In genomic region chr21:41361786-41362604, GRCh38 we compare ENCODE assay signal across 8 cellular contexts. TPM values are rescaled to one million over a fixed set of nuclear protein-coding genes. Genes with fewer than 3 reads are reported as not detected.
A peak's percentile ranks its signal among the peaks of the same experiment; 100 is the strongest.
DNase-seq lines count a peak whose midpoint lies in the region; ATAC-seq and TF ChIP-seq lines count a peak whose summit lies in the region.

A gene with protein sequence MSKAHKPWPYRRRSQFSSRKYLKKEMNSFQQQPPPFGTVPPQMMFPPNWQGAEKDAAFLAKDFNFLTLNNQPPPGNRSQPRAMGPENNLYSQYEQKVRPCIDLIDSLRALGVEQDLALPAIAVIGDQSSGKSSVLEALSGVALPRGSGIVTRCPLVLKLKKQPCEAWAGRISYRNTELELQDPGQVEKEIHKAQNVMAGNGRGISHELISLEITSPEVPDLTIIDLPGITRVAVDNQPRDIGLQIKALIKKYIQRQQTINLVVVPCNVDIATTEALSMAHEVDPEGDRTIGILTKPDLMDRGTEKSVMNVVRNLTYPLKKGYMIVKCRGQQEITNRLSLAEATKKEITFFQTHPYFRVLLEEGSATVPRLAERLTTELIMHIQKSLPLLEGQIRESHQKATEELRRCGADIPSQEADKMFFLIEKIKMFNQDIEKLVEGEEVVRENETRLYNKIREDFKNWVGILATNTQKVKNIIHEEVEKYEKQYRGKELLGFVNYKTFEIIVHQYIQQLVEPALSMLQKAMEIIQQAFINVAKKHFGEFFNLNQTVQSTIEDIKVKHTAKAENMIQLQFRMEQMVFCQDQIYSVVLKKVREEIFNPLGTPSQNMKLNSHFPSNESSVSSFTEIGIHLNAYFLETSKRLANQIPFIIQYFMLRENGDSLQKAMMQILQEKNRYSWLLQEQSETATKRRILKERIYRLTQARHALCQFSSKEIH (plus strand): TSS chr21:41362027. CDS start chr21:41376907, 14,880 bp downstream.

- no peak for TF ChIP-seq CTCF in foreskin fibroblast (IDR thresholded peaks at IDR 0.05; ENCODE audit: low read depth, low read length)
- no peak for TF ChIP-seq CTCF in gastrocnemius medialis (IDR thresholded peaks at IDR 0.05 in 4 of 5, conservative IDR thresholded peaks at IDR 0.05 in 1 of 5)

- DNase-seq in GM04503 (ENCODE audit: low read depth) (peak; percentile 71), H4 (ENCODE audit: low spot score) (peak; percentile 93), NCI-H226 (peak; percentile 84), activated T-cell treated with anti-CD3 and anti-CD28 coated beads for 48 hours (ENCODE audit: low read depth) (peak; percentile 60), foreskin fibroblast (peak; percentile 66 to 72), gastrocnemius medialis (peak; percentile 59 to 68), NCI-H2196 (lab: John Stamatoyannopoulos, UW; ENCODE audit: unreplicated experiment) (no peak), NCI-H69 (lab: John Stamatoyannopoulos, UW) (no peak)

- H3K9me3 ChIP-seq in gastrocnemius medialis, result no peaks in the 10 kb centered on the region

- intact Hi-C loops in gastrocnemius medialis (cut with DNase I; ENCODE audit: low total_unique reads), result loop anchor here (5.0 kb wide), 1 partner anchor 65 kb away; the partner anchor contains the start of gene MX1

- peak within 1 kb of the TSS; percentile 49 to 67 for H3K4me3 ChIP-seq in foreskin fibroblast (ENCODE audit: low read depth in 1 of 2, low read length in 2 of 2)
- H3K4me3 ChIP-seq in gastrocnemius medialis, result peak within 1 kb of the TSS; percentile 43 to 49 (median 46)

- no peaks in the 10 kb centered on the region for H3K36me3 ChIP-seq in gastrocnemius medialis

- peak within 1 kb of the TSS; percentile 75 to 84 (median 81) for H3K27ac ChIP-seq in gastrocnemius medialis

- H3K27me3 ChIP-seq in gastrocnemius medialis, result peaks cover 0 to 3% (median 0%) of the 10 kb centered on the region in 3 donors

- in situ Hi-C loops in gastrocnemius medialis (cut with MboI; ENCODE audit: low sequenced_read_pairs in 4 of 4), result no loop called here

- ATAC-seq in gastrocnemius medialis, result peak; percentile 82

- H3K4me1 ChIP-seq in gastrocnemius medialis, result no peaks in the 10 kb centered on the region

- peak; percentile 12 to 41 for TF ChIP-seq POLR2A in gastrocnemius medialis (IDR thresholded peaks at IDR 0.05)

RNA-seq across cellular contexts. Expression of the gene that starts here (rescaled TPM):
- 36.7 and 38.6 TPM in 2 replicates for total RNA-seq in H4 (2014; rRNA removed; shearing (Covaris generic))
- total RNA-seq in gastrocnemius medialis, result 1 to 10 TPM; 1.1 to 6.8 (median 2.2) TPM

Comparison
In these comparisons a context has a peak if more than half of its experiments do, and no peak if none do; other contexts are left out.
1. DNase-seq: peak in GM04503 (single experiment), H4 (single experiment), NCI-H226 (single experiment), activated T-cell treated with anti-CD3 and anti-CD28 coated beads for 48 hours (single experiment), foreskin fibroblast (2 of 2) and gastrocnemius medialis (2 of 2); none in NCI-H2196 (single experiment) and NCI-H69 (single experiment).